23 cellular contexts compared by ENCODE assay signal in genomic region chr2:196407675-196408265, GRCh38.
"Had no signal": no experiment of that assay in that cellular context is flagged by ENCODE, and none has a peak within 500 bp of the region (broad histone marks: within the 10 kb centered on the region; RNA-seq: fewer than 3 reads in every experiment).

No MANE protein-coding gene starts in this region.

- H3K9me3 ChIP-seq: gastroesophageal sphincter, heart right ventricle, prostate gland, right atrium auricular region, stomach, vagina had no signal

- H3K27ac ChIP-seq: cardiac muscle cell, gastroesophageal sphincter, heart right ventricle, neural progenitor cell, prostate gland, right atrium auricular region, stomach, vagina had no signal

- H3K27me3 Mint-ChIP-seq: dendritic cell treated with granulocyte-macrophage colony-stimulating factor and Interleukin-4, amounts not matched to agents 40 ng/mL and 50 ng/mL, for 4 days had no signal

- H3K9ac ChIP-seq: neural progenitor cell had no signal

- H3K27ac Mint-ChIP-seq: activated CD4-positive, alpha-beta T cell treated with anti-CD3 and anti-CD28 coated beads, Interleukin-2, amount 10 ng/mL, durations not matched to agents 7 days and 5 days; activated naive CD8-positive, alpha-beta T cell; dendritic cell treated with granulocyte-macrophage colony-stimulating factor and Interleukin-4, amounts not matched to agents 40 ng/mL and 50 ng/mL, for 4 days; memory B cell; naive thymus-derived CD4-positive, alpha-beta T cell; neural progenitor cell had no signal

- H3K4me3 Mint-ChIP-seq: activated CD4-positive, alpha-beta T cell treated with anti-CD3 and anti-CD28 coated beads, Interleukin-2, amount 10 ng/mL, durations not matched to agents 7 days and 5 days; activated naive CD8-positive, alpha-beta T cell; dendritic cell treated with granulocyte-macrophage colony-stimulating factor and Interleukin-4, amounts not matched to agents 40 ng/mL and 50 ng/mL, for 4 days; memory B cell; naive thymus-derived CD4-positive, alpha-beta T cell; neural progenitor cell had no signal

- ATAC-seq: esophagus mucosa; gastroesophageal sphincter; heart right ventricle; naive thymus-derived CD4-positive, alpha-beta T cell had no signal

- H3K27me3 ChIP-seq: cardiac muscle cell, gastroesophageal sphincter, heart right ventricle, neural progenitor cell, right atrium auricular region, stomach, vagina had no signal

- H2AFZ ChIP-seq: neural progenitor cell had no signal

- H3K36me3 Mint-ChIP-seq: activated naive CD8-positive, alpha-beta T cell; memory B cell; naive thymus-derived CD4-positive, alpha-beta T cell; neural progenitor cell had no signal

- H3K4me1 Mint-ChIP-seq: activated CD4-positive, alpha-beta T cell treated with anti-CD3 and anti-CD28 coated beads, Interleukin-2, amount 10 ng/mL, durations not matched to agents 7 days and 5 days; memory B cell; naive thymus-derived CD4-positive, alpha-beta T cell had no signal

- DNase-seq: activated CD4-positive, alpha-beta T cell treated with anti-CD3 and anti-CD28 coated beads, Interleukin-2, amount 10 ng/mL, durations not matched to agents 7 days and 5 days; activated CD4-positive, CD25-positive, alpha-beta regulatory T cell; activated CD8-positive, alpha-beta memory T cell treated with anti-CD3 and anti-CD28 coated beads for 24 hours; activated CD8-positive, alpha-beta memory T cell treated with anti-CD3 and anti-CD28 coated beads, Interleukin-2, amount 50 U/mL, for 48 hours; amygdala; effector CD8-positive, alpha-beta T cell; heart right ventricle; kidney glomerular epithelial cell; naive thymus-derived CD4-positive, alpha-beta T cell; stimulated activated CD4-positive, alpha-beta T cell treated with anti-CD3 and anti-CD28 coated beads, Interleukin-2, amount 100 ng/mL, for 24 hours; stomach; T-helper 9 cell; trophoblast cell had no signal

- H3K9me3 Mint-ChIP-seq: activated CD4-positive, alpha-beta T cell treated with anti-CD3 and anti-CD28 coated beads, Interleukin-2, amount 10 ng/mL, durations not matched to agents 7 days and 5 days; dendritic cell treated with granulocyte-macrophage colony-stimulating factor and Interleukin-4, amounts not matched to agents 40 ng/mL and 50 ng/mL, for 4 days; memory B cell; neural progenitor cell had no signal

- H3K4me1 ChIP-seq: neural progenitor cell, prostate gland, stomach, vagina had no signal

- H3K36me3 ChIP-seq: cardiac muscle cell, gastroesophageal sphincter, heart right ventricle, neural progenitor cell, prostate gland, right atrium auricular region, stomach, vagina had no signal

- H3K4me2 ChIP-seq: neural progenitor cell had no signal

- H3K4me3 ChIP-seq: cardiac muscle cell, gastroesophageal sphincter, heart right ventricle, neural progenitor cell, prostate gland, right atrium auricular region, stomach, vagina had no signal
